23 cellular contexts compared by ENCODE assay signal in genomic region chr6:14811760-14812428, GRCh38.
A peak's percentile ranks its signal among the peaks of the same experiment; 100 is the strongest.
DNase-seq lines count a peak whose midpoint lies in the region; ATAC-seq and TF ChIP-seq lines count a peak whose summit lies in the region.
"Had no signal": no experiment of that assay in that cellular context is flagged by ENCODE, and none has a peak within 500 bp of the region (broad histone marks: within the 10 kb centered on the region; RNA-seq: fewer than 3 reads in every experiment).

No MANE protein-coding gene starts in this region.

- H3K4me3 ChIP-seq in left ventricle myocardium inferior = no peak overlapping the region
- no peak overlapping the region for H3K4me3 ChIP-seq in right cardiac atrium (ENCODE audit: low read length)
- no peak overlapping the region for H3K4me3 ChIP-seq in vagina
- H3K4me3 ChIP-seq: A549, adrenal gland, prostate gland, upper lobe of left lung had no signal

- DNase-seq in left ventricle myocardium superior = no peak
- no peak for DNase-seq in left ventricle myocardium inferior
- DNase-seq in amniotic epithelial cell (ENCODE audit: low read depth) = peak; percentile 82
- no peak for DNase-seq in right cardiac atrium
- DNase-seq in activated effector memory CD4-positive, alpha-beta T cell treated with anti-CD3 and anti-CD28 coated beads, Interleukin-2, amount 50 U/mL, for 16 hours = no peak
- DNase-seq in retina = no peak
- DNase-seq in vagina (ENCODE audit: extremely low spot score in 2 of 2) = no peak
- DNase-seq: activated CD4-positive, alpha-beta T cell treated with anti-CD3 and anti-CD28 coated beads, Interleukin-2, amount 50 U/mL, for 4 hours; activated gamma-delta T cell treated with Interleukin-2 at 50 U/mL for 16 hours; adrenal gland; GDM1; left colon; NCI-H1092; NCI-H2081; NCI-H446; NK-92 treated with Interleukin-12 subunit alpha and Interleukin-12 subunit beta, amount 100 ng/mL, for 24 hours; SK-N-SH; upper lobe of left lung had no signal

- intact Hi-C loops in left ventricle myocardium superior (cut with micrococcal nuclease) = no loop called here
- intact Hi-C loops in left ventricle myocardium inferior (cut with micrococcal nuclease) = no loop called here
- intact Hi-C loops in right cardiac atrium (cut with DNase I) = no loop called here
- intact Hi-C loops in vagina (cut with DNase I) = no loop called here

- H3K4me1 ChIP-seq in left ventricle myocardium inferior (no peaks in the 10 kb centered on the region), right cardiac atrium (ENCODE audit: control insufficient read depth, insufficient read depth, low read length) (no peaks in the 10 kb centered on the region), vagina (no peaks in the 10 kb centered on the region)
- H3K4me1 ChIP-seq: A549, adrenal gland, prostate gland, upper lobe of left lung had no signal

- ATAC-seq in left ventricle myocardium superior = peak; percentile 58
- ATAC-seq in right cardiac atrium = peak; percentile 43 to 46
- no peak for ATAC-seq in HG02763 (IDR thresholded peaks at IDR 0.05; ENCODE audit: unreplicated experiment)
- ATAC-seq: A549, WTC11 had no signal

- no peaks in the 10 kb centered on the region for H3K9me3 ChIP-seq in left ventricle myocardium inferior (replicated peaks)
- no peaks in the 10 kb centered on the region for H3K9me3 ChIP-seq in right cardiac atrium (ENCODE audit: control insufficient read depth, low read length)
- H3K9me3 ChIP-seq in vagina = no peaks in the 10 kb centered on the region
- H3K9me3 ChIP-seq: A549, adrenal gland, prostate gland, SK-N-SH, upper lobe of left lung had no signal

- TF ChIP-seq POLR2A in vagina (IDR thresholded peaks at IDR 0.05) = no peak

- H3K27ac ChIP-seq in left ventricle myocardium inferior (replicated peaks) (no peak overlapping the region), right cardiac atrium (ENCODE audit: low read length) (no peak overlapping the region), vagina (no peak overlapping the region)
- H3K27ac ChIP-seq: A549, adrenal gland, KMS-11, prostate gland, upper lobe of left lung had no signal

- TF ChIP-seq CTCF in left ventricle myocardium inferior (IDR thresholded peaks at IDR 0.05; ENCODE audit: borderline replicate concordance) = no peak
- no peak for TF ChIP-seq CTCF in vagina (IDR thresholded peaks at IDR 0.05)

- WGBS in right cardiac atrium = 65% methylated on average over 7 of the region's 7 CpGs

- H3K36me3 ChIP-seq in left ventricle myocardium inferior (no peaks in the 10 kb centered on the region), vagina (no peaks in the 10 kb centered on the region)
- H3K36me3 ChIP-seq: adrenal gland, prostate gland, upper lobe of left lung had no signal

- H3K27me3 ChIP-seq in left ventricle myocardium inferior (ENCODE audit: low read depth) (no peaks in the 10 kb centered on the region), right cardiac atrium (ENCODE audit: control insufficient read depth, insufficient read depth) (no peaks in the 10 kb centered on the region), vagina (no peaks in the 10 kb centered on the region)
- H3K27me3 ChIP-seq: adrenal gland, upper lobe of left lung had no signal
